In genomic region chr6:30211899-30212298, GRCh38 we compare ENCODE assay signal across 9 cellular contexts. TPM values are rescaled to one million over a fixed set of nuclear protein-coding genes. Genes with fewer than 3 reads are reported as not detected.
DNase-seq lines count a peak whose midpoint lies in the region; ATAC-seq lines count a peak whose summit lies in the region.
"Had no signal": no experiment of that assay in that cellular context is flagged by ENCODE, and none has a peak within 500 bp of the region (broad histone marks: within the 10 kb centered on the region; RNA-seq: fewer than 3 reads in every experiment).

No MANE protein-coding gene starts in this region.

- no peaks in the 10 kb centered on the region for H3K9me3 Mint-ChIP-seq in activated CD4-positive, alpha-beta T cell treated with anti-CD3 and anti-CD28 coated beads for 36 hours (ENCODE audit: low read depth)
- H3K9me3 Mint-ChIP-seq in activated T-helper 1 cell treated with anti-CD3 and anti-CD28 coated beads, Interleukin-12 subunit alpha, Interleukin-12 subunit beta, Interleukin-2, Interleukin-4 antibody, amounts not matched to agents 30 ng/mL and 10 ng/mL and 1 ng/mL, durations not matched to agents 14 hours and 24 hours and 36 hours, result no peaks in the 10 kb centered on the region
- H3K9me3 Mint-ChIP-seq in immature natural killer cell, result no peaks in the 10 kb centered on the region

- peak overlapping the region in 4 of 5 donors; percentile 78 to 98 (median 93) for H3K9ac ChIP-seq in subcutaneous abdominal adipose tissue (ENCODE audit: low read length in 5 of 5)

- intact Hi-C loops in activated CD4-positive, alpha-beta T cell treated with anti-CD3 and anti-CD28 coated beads for 36 hours (cut with DNase I, micrococcal nuclease), result loop anchor here (2.0 to 5.0 kb wide), 6 partner anchors 135 to 700 kb away; partner anchors contain the start of genes GNL1 (in 1 of the 2), HLA-A (in 1 of the 2), PPP1R11 (in 1 of the 2) and PRR3 (in 1 of the 2)
- intact Hi-C loops in activated T-helper 1 cell treated with anti-CD3 and anti-CD28 coated beads, Interleukin-12 subunit alpha, Interleukin-12 subunit beta, Interleukin-2, Interleukin-4 antibody, amounts not matched to agents 30 ng/mL and 10 ng/mL and 1 ng/mL, durations not matched to agents 14 hours and 24 hours and 36 hours (cut with micrococcal nuclease), result loop anchor here (2.0 to 5.0 kb wide), 2 partner anchors 109 to 345 kb away; partner anchors contain the start of genes GNL1 and PRR3

- POLR2A ChIA-PET in activated CD4-positive, alpha-beta T cell treated with anti-CD3 and anti-CD28 coated beads for 36 hours (lab: Charles Lee), result interaction anchor here (1.2 to 1.6 kb wide), 2 partner anchors 23 to 24 kb away, joined by 4 read pairs; no protein-coding TSS in a partner anchor

- H3K36me3 Mint-ChIP-seq in activated CD4-positive, alpha-beta T cell treated with anti-CD3 and anti-CD28 coated beads for 36 hours (ENCODE audit: low read depth), result peaks cover 24% of the 10 kb centered on the region
- H3K36me3 Mint-ChIP-seq in activated T-helper 1 cell treated with anti-CD3 and anti-CD28 coated beads, Interleukin-12 subunit alpha, Interleukin-12 subunit beta, Interleukin-2, Interleukin-4 antibody, amounts not matched to agents 30 ng/mL and 10 ng/mL and 1 ng/mL, durations not matched to agents 14 hours and 24 hours and 36 hours (ENCODE audit: low read depth), result peaks cover 32% of the 10 kb centered on the region
- H3K36me3 Mint-ChIP-seq in immature natural killer cell, result peaks cover 0 to 4% (median 0%) of the 10 kb centered on the region in 3 donors

- H3K4me3 Mint-ChIP-seq in activated CD4-positive, alpha-beta T cell treated with anti-CD3 and anti-CD28 coated beads for 36 hours, result peak overlapping the region; percentile 89
- peak overlapping the region; percentile 88 for H3K4me3 Mint-ChIP-seq in activated T-helper 1 cell treated with anti-CD3 and anti-CD28 coated beads, Interleukin-12 subunit alpha, Interleukin-12 subunit beta, Interleukin-2, Interleukin-4 antibody, amounts not matched to agents 30 ng/mL and 10 ng/mL and 1 ng/mL, durations not matched to agents 14 hours and 24 hours and 36 hours
- H3K4me3 Mint-ChIP-seq in immature natural killer cell, result peak overlapping the region; percentile 97 to 99 (median 99)

- no peak for DNase-seq in activated CD4-positive, alpha-beta T cell treated with anti-CD3 and anti-CD28 coated beads for 36 hours
- no peak for DNase-seq in activated CD4-positive, alpha-beta T cell treated with anti-CD3 and anti-CD28 coated beads for 1 hour
- no peak for DNase-seq in activated T-helper 1 cell treated with anti-CD3 and anti-CD28 coated beads, Interleukin-12 subunit alpha, Interleukin-12 subunit beta, Interleukin-2, Interleukin-4 antibody, amounts not matched to agents 30 ng/mL and 10 ng/mL and 1 ng/mL, durations not matched to agents 14 hours and 24 hours and 36 hours (ENCODE audit: low spot score)
- no peak for DNase-seq in immature natural killer cell
- DNase-seq in NCI-H128 (lab: John Stamatoyannopoulos, UW; ENCODE audit: unreplicated experiment), result no peak

- peak overlapping the region; percentile 3 to 98 (median 95) for H3K4me3 ChIP-seq in subcutaneous abdominal adipose tissue (ENCODE audit: low read depth in 1 of 5, low read length in 5 of 5)

- CTCF ChIA-PET in activated CD4-positive, alpha-beta T cell treated with anti-CD3 and anti-CD28 coated beads for 36 hours (lab: Charles Lee), result interaction anchor here (0.7 to 1.6 kb wide), 4 partner anchors 9 to 519 kb away, joined by 3 to 9 read pairs (median 4); no protein-coding TSS in a partner anchor

- H3K27me3 ChIP-seq in subcutaneous abdominal adipose tissue (ENCODE audit: control insufficient read depth in 5 of 5, insufficient read depth in 4 of 5, low read length in 5 of 5), result no peaks in the 10 kb centered on the region

- H3K36me3 ChIP-seq in subcutaneous abdominal adipose tissue (ENCODE audit: control insufficient read depth in 5 of 5, insufficient read depth in 5 of 5, low read length in 5 of 5), result peaks cover 0 to 3% (median 0%) of the 10 kb centered on the region in 5 donors

- ATAC-seq in activated CD4-positive, alpha-beta T cell treated with anti-CD3 and anti-CD28 coated beads for 36 hours, result no peak
- ATAC-seq in HG03045 (IDR thresholded peaks at IDR 0.05; ENCODE audit: unreplicated experiment) (no peak), GM21737 (IDR thresholded peaks at IDR 0.05; ENCODE audit: unreplicated experiment) (no peak)

- H3K27ac Mint-ChIP-seq in activated CD4-positive, alpha-beta T cell treated with anti-CD3 and anti-CD28 coated beads for 36 hours, result peak overlapping the region; percentile 99
- H3K27ac Mint-ChIP-seq in activated T-helper 1 cell treated with anti-CD3 and anti-CD28 coated beads, Interleukin-12 subunit alpha, Interleukin-12 subunit beta, Interleukin-2, Interleukin-4 antibody, amounts not matched to agents 30 ng/mL and 10 ng/mL and 1 ng/mL, durations not matched to agents 14 hours and 24 hours and 36 hours, result peak overlapping the region; percentile 97
- peak overlapping the region; percentile 94 to 100 (median 100) for H3K27ac Mint-ChIP-seq in immature natural killer cell

- no peak overlapping the region for H3K27ac ChIP-seq in subcutaneous abdominal adipose tissue (ENCODE audit: low read depth, low read length)

- H3K27me3 Mint-ChIP-seq in activated CD4-positive, alpha-beta T cell treated with anti-CD3 and anti-CD28 coated beads for 36 hours, result no peaks in the 10 kb centered on the region
- H3K27me3 Mint-ChIP-seq in activated T-helper 1 cell treated with anti-CD3 and anti-CD28 coated beads, Interleukin-12 subunit alpha, Interleukin-12 subunit beta, Interleukin-2, Interleukin-4 antibody, amounts not matched to agents 30 ng/mL and 10 ng/mL and 1 ng/mL, durations not matched to agents 14 hours and 24 hours and 36 hours (ENCODE audit: insufficient read depth), result no peaks in the 10 kb centered on the region
- H3K27me3 Mint-ChIP-seq in immature natural killer cell (ENCODE audit: low read depth in 3 of 3), result peaks cover 9 to 22% (median 14%) of the 10 kb centered on the region in 3 donors

- no peaks in the 10 kb centered on the region for H3K9me3 ChIP-seq in subcutaneous abdominal adipose tissue (ENCODE audit: control insufficient read depth in 5 of 5, low read length in 5 of 5)

- peaks cover 17 to 51% (median 49%) of the 10 kb centered on the region in 5 donors for H3K4me1 ChIP-seq in subcutaneous abdominal adipose tissue (ENCODE audit: control insufficient read depth in 5 of 5, insufficient read depth in 5 of 5, low read length in 5 of 5)

- H3K4me1 Mint-ChIP-seq in activated CD4-positive, alpha-beta T cell treated with anti-CD3 and anti-CD28 coated beads for 36 hours, result peaks cover 61% of the 10 kb centered on the region
- peaks cover 65% of the 10 kb centered on the region for H3K4me1 Mint-ChIP-seq in activated T-helper 1 cell treated with anti-CD3 and anti-CD28 coated beads, Interleukin-12 subunit alpha, Interleukin-12 subunit beta, Interleukin-2, Interleukin-4 antibody, amounts not matched to agents 30 ng/mL and 10 ng/mL and 1 ng/mL, durations not matched to agents 14 hours and 24 hours and 36 hours (ENCODE audit: low read depth)
- H3K4me1 Mint-ChIP-seq in immature natural killer cell, result peaks cover 73 to 82% of the 10 kb centered on the region in 2 donors

RNA-seq across cellular contexts. Expression of gene TRIM26, which starts 1.3 kb away (rescaled TPM):
- 10 to 100 TPM; 48.4 to 60.4 TPM for total RNA-seq in activated CD4-positive, alpha-beta T cell treated with anti-CD3 and anti-CD28 coated beads for 36 hours
- 61.6 and 64.7 TPM in 2 replicates for total RNA-seq in activated T-helper 1 cell treated with anti-CD3 and anti-CD28 coated beads, Interleukin-12 subunit alpha, Interleukin-12 subunit beta, Interleukin-2, Interleukin-4 antibody, amounts not matched to agents 30 ng/mL and 10 ng/mL and 1 ng/mL, durations not matched to agents 14 hours and 24 hours and 36 hours
- polyA plus RNA-seq in immature natural killer cell, result 10 to 100 TPM; 11.6 to 65.0 (median 22.7) TPM

RNA-seq across cellular contexts. Expression of gene TRIM15, which starts 48.6 kb away (rescaled TPM):
- under 1 TPM; 0.18 to 0.26 TPM for total RNA-seq in activated CD4-positive, alpha-beta T cell treated with anti-CD3 and anti-CD28 coated beads for 36 hours
- 0.39 and 0.59 TPM in 2 replicates for total RNA-seq in activated T-helper 1 cell treated with anti-CD3 and anti-CD28 coated beads, Interleukin-12 subunit alpha, Interleukin-12 subunit beta, Interleukin-2, Interleukin-4 antibody, amounts not matched to agents 30 ng/mL and 10 ng/mL and 1 ng/mL, durations not matched to agents 14 hours and 24 hours and 36 hours
- polyA plus RNA-seq in immature natural killer cell, result not detected
- total RNA-seq: urinary bladder had no signal
- polyA plus RNA-seq: urinary bladder had no signal

RNA-seq across cellular contexts. Expression of gene TRIM10, which starts 50.9 kb away (rescaled TPM):
- under 1 TPM; 0.11 to 0.16 TPM for total RNA-seq in activated CD4-positive, alpha-beta T cell treated with anti-CD3 and anti-CD28 coated beads for 36 hours
- 0.05 and 0.08 TPM in 2 replicates for total RNA-seq in activated T-helper 1 cell treated with anti-CD3 and anti-CD28 coated beads, Interleukin-12 subunit alpha, Interleukin-12 subunit beta, Interleukin-2, Interleukin-4 antibody, amounts not matched to agents 30 ng/mL and 10 ng/mL and 1 ng/mL, durations not matched to agents 14 hours and 24 hours and 36 hours
- polyA plus RNA-seq in immature natural killer cell, result not detected
- polyA plus RNA-seq: urinary bladder had no signal
